Comparison of ENCODE assay signal across 20 cellular contexts in the genomic region with DNA sequence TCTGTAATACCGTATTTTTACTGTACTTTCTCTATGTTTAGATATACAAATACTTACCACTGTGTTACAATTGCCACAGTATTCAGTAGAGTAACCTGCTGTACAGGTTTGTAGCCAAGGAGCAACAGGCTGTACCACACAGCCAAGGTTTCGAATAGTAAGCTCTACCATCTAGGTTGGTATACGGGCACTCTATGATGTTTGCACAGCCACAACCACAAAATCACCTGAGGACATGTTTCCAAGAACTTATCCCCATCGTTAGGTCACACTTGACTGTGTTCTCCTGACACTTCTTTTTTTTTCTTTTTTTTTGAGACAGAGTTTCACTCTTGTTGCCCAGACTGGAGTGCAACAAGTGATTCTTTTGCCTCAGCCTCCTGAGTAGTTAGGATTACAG.
DNase-seq lines count a peak whose midpoint lies in the region; ATAC-seq, FAIRE-seq and TF ChIP-seq lines count a peak whose summit lies in the region.
"Had no signal": no experiment of that assay in that cellular context is flagged by ENCODE, and none has a peak within 500 bp of the region (broad histone marks: within the 10 kb centered on the region; RNA-seq: fewer than 3 reads in every experiment).

No MANE protein-coding gene starts in this region.

- H3K27me3 ChIP-seq in upper lobe of right lung (no peaks in the 10 kb centered on the region), HepG2 (ENCODE audit: control insufficient read depth in 1 of 2, insufficient read depth in 2 of 2, low read length in 2 of 2) (no peaks in the 10 kb centered on the region)

- intact Hi-C loops in upper lobe of right lung (cut with DNase I) = no loop called here
- intact Hi-C loops in HepG2 (cut with micrococcal nuclease; ENCODE audit: unreplicated experiment) = no loop called here

- H3K36me3 ChIP-seq in HEK293 (ENCODE audit: control insufficient read depth in 2 of 2, insufficient read depth in 1 of 2, low read length in 2 of 2) (no peaks in the 10 kb centered on the region), upper lobe of right lung (no peaks in the 10 kb centered on the region), HepG2 (replicated peaks in 1 of 2; ENCODE audit: control insufficient read depth in 1 of 2, insufficient read depth in 2 of 2, low read length in 2 of 2) (no peaks in the 10 kb centered on the region)

- H3K4me3 Mint-ChIP-seq in activated T-cell treated with anti-CD3 and anti-CD28 coated beads, Interleukin-2, amount 50 U/mL, for 72 hours = no peak overlapping the region
- H3K4me3 Mint-ChIP-seq: CD4-positive, alpha-beta memory T cell; IgD-negative memory B cell had no signal

- CTCF ChIA-PET in HEK293 (lab: Yijun Ruan, JAX) (interaction anchor here (0.7 kb wide), 1 partner anchor 401 kb away, joined by 3 read pairs; no protein-coding TSS in a partner anchor), HepG2 (lab: Yijun Ruan, JAX; ENCODE audit: low intra/inter-chr PET ratio, low total read pairs) (no interaction called here)

- H3K4me3 ChIP-seq in HEK293 (ENCODE audit: low read depth, low read length) (no peak overlapping the region), epithelial cell of esophagus (ENCODE audit: low read length) (no peak overlapping the region), upper lobe of right lung (no peak overlapping the region), HepG2 (replicated peaks in 1 of 3; ENCODE audit: insufficient read depth in 1 of 3, low read depth in 2 of 3, low read length in 3 of 3) (no peak overlapping the region)
- H3K4me3 ChIP-seq: SK-N-MC had no signal

- no peak for TF ChIP-seq CTCF in HEK293 (tag by site-specific recombination; IDR thresholded peaks at IDR 0.05)
- TF ChIP-seq CTCF in epithelial cell of esophagus (IDR thresholded peaks at IDR 0.05; ENCODE audit: insufficient read depth, low read depth, low read length, missing control alignments) = no peak
- no peak for TF ChIP-seq CTCF in upper lobe of right lung (IDR thresholded peaks at IDR 0.05)
- no peak for TF ChIP-seq CTCF in HepG2 (CRISPR knock-in tag; IDR thresholded peaks at IDR 0.05)

- peak; percentile 56 for ATAC-seq in upper lobe of right lung
- ATAC-seq in HepG2 = no peak
- ATAC-seq in activated T-cell treated with anti-CD3 and anti-CD28 coated beads, Interleukin-2, amount 50 U/mL, for 72 hours (replicated peaks in 1 of 2) = no peak

- TF ChIP-seq POLR2A in HepG2 (IDR thresholded peaks at IDR 0.05; ENCODE audit: insufficient read depth in 1 of 2, low read depth in 2 of 2, low read length in 2 of 2) = no peak

- H3K36me3 Mint-ChIP-seq in activated T-cell treated with anti-CD3 and anti-CD28 coated beads, Interleukin-2, amount 50 U/mL, for 72 hours (ENCODE audit: insufficient read depth in 2 of 2) = peaks cover 2 to 6% of the 10 kb centered on the region in 2 donors
- H3K36me3 Mint-ChIP-seq: IgD-negative memory B cell had no signal

- BruUV-seq in HepG2 (replicated peaks; lab: Mats Ljungman, UMichigan) = no TSS peak

- H3K4me2 ChIP-seq in HepG2 (ENCODE audit: low read depth, low read length) = no peak overlapping the region
- H3K4me2 ChIP-seq: KMS-11 had no signal

- no peaks in the 10 kb centered on the region for H3K27me3 Mint-ChIP-seq in activated T-cell treated with anti-CD3 and anti-CD28 coated beads, Interleukin-2, amount 50 U/mL, for 72 hours (ENCODE audit: low read depth)
- H3K27me3 Mint-ChIP-seq: IgD-negative memory B cell had no signal

- TF ChIP-seq EP300 in HepG2 (IDR thresholded peaks at IDR 0.05; ENCODE audit: low read depth in 2 of 2, low read length in 2 of 2) (no peak), HepG2 (CRISPR knock-in tag; IDR thresholded peaks at IDR 0.05; ENCODE audit: borderline replicate concordance) (no peak)

- peaks cover 7 to 10% of the 10 kb centered on the region in 2 donors for H3K9me3 Mint-ChIP-seq in activated T-cell treated with anti-CD3 and anti-CD28 coated beads, Interleukin-2, amount 50 U/mL, for 72 hours

- in situ Hi-C loops in HepG2 (cut with HindIII; ENCODE audit: extremely low pct_ligation_motif_present, low pct_unique_long_range_greater_than_20kb) = no loop called here

- DNase-seq in NCI-H2029 treated with DMSO at 0.1 percent for 48 hours (lab: John Stamatoyannopoulos, UW) (peak; percentile 13), epithelial cell of esophagus (ENCODE audit: low read depth) (peak; percentile 13), upper lobe of right lung (no peak), H4 (ENCODE audit: low spot score) (no peak), HepG2 (ENCODE audit: low spot score) (no peak)
- DNase-seq in activated T-cell treated with anti-CD3 and anti-CD28 coated beads, Interleukin-2, amount 50 U/mL, for 72 hours = no peak
- DNase-seq: C1 segment of cervical spinal cord; CD4-positive, alpha-beta memory T cell; COR-L47; H7; NCI-H1048; NCI-H1417; NCI-H2081 treated with DMSO at 0.1 percent for 48 hours; NCI-H526; NK-92 treated with Interleukin-12 subunit alpha and Interleukin-12 subunit beta, amount 100 ng/mL, for 24 hours; RPMI8226 had no signal

- no peak for FAIRE-seq in HepG2 (lab: Jason Lieb, UNC)

- H3K27ac ChIP-seq in HEK293 (ENCODE audit: extremely low read depth, low read depth, low read length) = no peak overlapping the region
- no peak overlapping the region for H3K27ac ChIP-seq in upper lobe of right lung
- H3K27ac ChIP-seq in HepG2 (ENCODE audit: extremely low read length, insufficient read depth, low read length) = no peak overlapping the region
- H3K27ac ChIP-seq: KMS-11, SK-N-MC had no signal

- no peaks in the 10 kb centered on the region for H3K4me1 ChIP-seq in HEK293 (ENCODE audit: control insufficient read depth, insufficient read depth, low read length)
- no peaks in the 10 kb centered on the region for H3K4me1 ChIP-seq in upper lobe of right lung
- peaks cover 22% of the 10 kb centered on the region for H3K4me1 ChIP-seq in HepG2 (ENCODE audit: insufficient read depth, low read length)

- H3K9ac ChIP-seq in HepG2 (ENCODE audit: insufficient read depth, low read depth, low read length) = no peak overlapping the region
- H3K9ac ChIP-seq: KMS-11 had no signal

- H3K4me1 Mint-ChIP-seq in activated T-cell treated with anti-CD3 and anti-CD28 coated beads, Interleukin-2, amount 50 U/mL, for 72 hours (ENCODE audit: low read depth) = no peaks in the 10 kb centered on the region
- H3K4me1 Mint-ChIP-seq: CD4-positive, alpha-beta memory T cell had no signal

- H3K9me3 ChIP-seq in HEK293 (ENCODE audit: control insufficient read depth, insufficient read depth, low read depth, low read length) (no peaks in the 10 kb centered on the region), upper lobe of right lung (peaks cover 13% of the 10 kb centered on the region), HepG2 (ENCODE audit: low read length) (peaks cover 14% of the 10 kb centered on the region)

- POLR2A ChIA-PET in HEK293 (lab: Yijun Ruan, JAX) = no interaction called here
- POLR2A ChIA-PET in HepG2 (lab: Yijun Ruan, JAX) = no interaction called here

- H3K79me2 ChIP-seq in HepG2 (ENCODE audit: insufficient read depth, low read length) = no peaks in the 10 kb centered on the region

- no peak for TF ChIP-seq RAD21 in HepG2 (CRISPR knock-in tag; IDR thresholded peaks at IDR 0.05)

- WGBS in HepG2 (ENCODE audit: low lambda C conversion rate) = 96% methylated on average over 4 of the region's 4 CpGs

- no peak overlapping the region for H3K27ac Mint-ChIP-seq in activated T-cell treated with anti-CD3 and anti-CD28 coated beads, Interleukin-2, amount 50 U/mL, for 72 hours
- H3K27ac Mint-ChIP-seq: CD4-positive, alpha-beta memory T cell; IgD-negative memory B cell had no signal

- H4K20me1 ChIP-seq in HepG2 (ENCODE audit: insufficient read depth, low read length) = no peaks in the 10 kb centered on the region

- no peak overlapping the region for H2AFZ ChIP-seq in HepG2 (ENCODE audit: low read length)

TF ChIP-seq in HEK293, 187 proteins besides CTCF, POLR2A, EP300 and RAD21:
- TF ChIP-seq ZNF354C (tag by site-specific recombination; IDR thresholded peaks at IDR 0.05; ENCODE audit: borderline replicate concordance, low read depth) (no peak), ZNF596 (tag by site-specific recombination; IDR thresholded peaks at IDR 0.05) (no peak), SCRT2 (tag by site-specific recombination; IDR thresholded peaks at IDR 0.05) (0 out of 2 replicates have a peak, but pooled peaks have one; percentile 41)

TF ChIP-seq in HepG2, 621 proteins besides CTCF, POLR2A, EP300 and RAD21:
- TF ChIP-seq TCF7L2 (IDR thresholded peaks at IDR 0.05; ENCODE audit: low read depth, low read length) (no peak), ZNF138 (CRISPR knock-in tag; IDR thresholded peaks at IDR 0.05; ENCODE audit: low read depth) (no peak), ZNF841 (CRISPR knock-in tag; IDR thresholded peaks at IDR 0.05; ENCODE audit: borderline replicate concordance) (no peak), ZNF883 (CRISPR knock-in tag; IDR thresholded peaks at IDR 0.05; ENCODE audit: not compliant biosample characterization) (no peak)
- TF ChIP-seq, protein P1, sequence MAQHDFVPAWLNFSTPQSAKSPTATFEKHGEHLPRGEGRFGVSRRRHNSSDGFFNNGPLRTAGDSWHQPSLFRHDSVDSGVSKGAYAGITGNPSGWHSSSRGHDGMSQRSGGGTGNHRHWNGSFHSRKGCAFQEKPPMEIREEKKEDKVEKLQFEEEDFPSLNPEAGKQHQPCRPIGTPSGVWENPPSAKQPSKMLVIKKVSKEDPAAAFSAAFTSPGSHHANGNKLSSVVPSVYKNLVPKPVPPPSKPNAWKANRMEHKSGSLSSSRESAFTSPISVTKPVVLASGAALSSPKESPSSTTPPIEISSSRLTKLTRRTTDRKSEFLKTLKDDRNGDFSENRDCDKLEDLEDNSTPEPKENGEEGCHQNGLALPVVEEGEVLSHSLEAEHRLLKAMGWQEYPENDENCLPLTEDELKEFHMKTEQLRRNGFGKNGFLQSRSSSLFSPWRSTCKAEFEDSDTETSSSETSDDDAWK (CRISPR knock-in tag; IDR thresholded peaks at IDR 0.05) = no peak

Comparison
In these comparisons a context has a peak if more than half of its experiments do, and no peak if none do; other contexts are left out.
1. DNase-seq: peak in NCI-H2029 treated with DMSO at 0.1 percent for 48 hours (single experiment) and epithelial cell of esophagus (single experiment); none in upper lobe of right lung (single experiment), H4 (single experiment), HepG2 (single experiment) and activated T-cell treated with anti-CD3 and anti-CD28 coated beads, Interleukin-2, amount 50 U/mL, for 72 hours (0 of 2).